Comparison of ENCODE assay signal across 8 cellular contexts in genomic region chr6:137904822-137905617, GRCh38. TPM values are rescaled to one million over a fixed set of nuclear protein-coding genes. Genes with fewer than 3 reads are reported as not detected.
DNase-seq lines count a peak whose midpoint lies in the region; ATAC-seq and FAIRE-seq lines count a peak whose summit lies in the region.

No MANE protein-coding gene starts in this region.

- DNase-seq in AG20443 (ENCODE audit: low spot score) (peak; percentile 71), HT-29 (ENCODE audit: low spot score) (peak; percentile 32), activated gamma-delta T cell (lab: John Stamatoyannopoulos, UW) (peak; percentile 19), retina (peak; percentile 61), GM19239 (ENCODE audit: insufficient read length, low spot score) (no peak), D341Med (ENCODE audit: low spot score) (no peak)
- DNase-seq in central memory CD4-positive, alpha-beta T cell = no peak

- FAIRE-seq in GM19239 (lab: Jason Lieb, UNC) = no peak

- ATAC-seq in GM19463 (IDR thresholded peaks at IDR 0.05; ENCODE audit: unreplicated experiment) = peak; percentile 45

RNA-seq across cellular contexts. Expression of gene TNFAIP3, which starts 38.0 kb away (rescaled TPM):
- 1.2 and 1.7 TPM in 2 replicates for total RNA-seq in HT-29 (2014; rRNA removed; shearing (Covaris generic))

Comparison
In these comparisons a context has a peak if more than half of its experiments do, and no peak if none do; other contexts are left out.
1. DNase-seq: peak in AG20443 (single experiment), HT-29 (single experiment), activated gamma-delta T cell (single experiment) and retina (single experiment); none in central memory CD4-positive, alpha-beta T cell (single experiment), GM19239 (single experiment) and D341Med (single experiment).